In genomic region chr3:114175204-114175987, GRCh38 we compare ENCODE assay signal across 32 cellular contexts. TPM values are rescaled to one million over a fixed set of nuclear protein-coding genes. Genes with fewer than 3 reads are reported as not detected.
"Had no signal": no experiment of that assay in that cellular context is flagged by ENCODE, and none has a peak within 500 bp of the region (broad histone marks: within the 10 kb centered on the region; RNA-seq: fewer than 3 reads in every experiment).

No MANE protein-coding gene starts in this region.

- H3K4me3 ChIP-seq: PC-9 had no signal

- H3K36me3 ChIP-seq: brain microvascular endothelial cell had no signal

- FAIRE-seq: RCC 7860 had no signal

- DNase-seq: activated B cell treated with CpG ODN at 0.5 μM for 24 hours; activated CD4-positive, alpha-beta memory T cell treated with anti-CD3 and anti-CD28 coated beads for 36 hours; activated CD4-positive, alpha-beta T cell treated with anti-CD3 and anti-CD28 coated beads for 4 hours; activated CD4-positive, alpha-beta T cell treated with anti-CD3 and anti-CD28 coated beads, Interleukin-2, amount 50 U/mL, for 1 hour; activated CD4-positive, CD25-positive, alpha-beta regulatory T cell treated with anti-CD3 and anti-CD28 coated beads, Interleukin-2, amount 50 U/mL, for 72 hours; activated CD8-positive, alpha-beta memory T cell treated with anti-CD3 and anti-CD28 coated beads, Interleukin-2, amount 50 U/mL, for 4 hours; activated effector memory CD4-positive, alpha-beta T cell treated with Interleukin-2 at 50 U/mL for 16 hours; activated naive CD4-positive, alpha-beta T cell treated with anti-CD3 and anti-CD28 coated beads, Interleukin-2, amount 10 ng/mL, durations not matched to agents 7 days and 5 days; activated naive CD8-positive, alpha-beta T cell treated with anti-CD3 and anti-CD28 coated beads, Interleukin-2, amount 50 U/mL, for 24 hours; activated T-cell treated with anti-CD3 and anti-CD28 coated beads for 4 hours; activated T-cell treated with anti-CD3 and anti-CD28 coated beads, Interleukin-2, amount 50 U/mL, for 48 hours; anterior cingulate cortex; brain microvascular endothelial cell; caudate nucleus; cerebellar nuclear complex; NCI-H1105; NCI-H1436; NCI-H1694; NCI-H1930; NCI-H2081 treated with DMSO at 0.1 percent for 48 hours; NCI-H226; NCI-H446 treated with DMSO at 0.1 percent for 48 hours; NCI-H524; NCI-H69; PC-9; SW 1271; T-helper 1 cell; T-helper 9 cell had no signal

- H3K27me3 ChIP-seq: brain microvascular endothelial cell had no signal

RNA-seq across cellular contexts. Expression of gene DRD3, which starts 3.5 kb away (rescaled TPM):
- total RNA-seq: activated B cell treated with CpG ODN at 0.5 μM for 24 hours; activated CD4-positive, alpha-beta memory T cell treated with anti-CD3 and anti-CD28 coated beads for 36 hours; M059J; OCI-LY7; PC-9; Right ventricle myocardium inferior had no signal
